Comparison of ENCODE assay signal across 1 cellular context in genomic region chrX:23945206-23945605, GRCh38.
TF ChIP-seq lines count a peak whose summit lies in the region.

No MANE protein-coding gene starts in this region.

TF ChIP-seq in GM23338, 12 proteins besides CTCF, POLR2A, EP300 and RAD21 (continued from another document):
- TF ChIP-seq REST (IDR thresholded peaks at IDR 0.05; ENCODE audit: unreplicated experiment) = no peak
- no peak for TF ChIP-seq STAT1 (IDR thresholded peaks at IDR 0.05; ENCODE audit: unreplicated experiment)
- no peak for TF ChIP-seq JUNB (IDR thresholded peaks at IDR 0.05; ENCODE audit: unreplicated experiment)
- no peak for TF ChIP-seq ZNF462 (CRISPR knock-in tag; IDR thresholded peaks at IDR 0.05)
